In genomic region chr22:38831166-38831945, GRCh38 we compare ENCODE assay signal across 13 cellular contexts. TPM values are rescaled to one million over a fixed set of nuclear protein-coding genes. Genes with fewer than 3 reads are reported as not detected.
DNase-seq lines count a peak whose midpoint lies in the region; ATAC-seq and TF ChIP-seq lines count a peak whose summit lies in the region.
"Had no signal": no experiment of that assay in that cellular context is flagged by ENCODE, and none has a peak within 500 bp of the region (broad histone marks: within the 10 kb centered on the region; RNA-seq: fewer than 3 reads in every experiment).

No MANE protein-coding gene starts in this region.

- H3K9me3 ChIP-seq in A673 (ENCODE audit: low read depth, low read length, poor library complexity, severe bottlenecking) (no peaks in the 10 kb centered on the region), right cardiac atrium (ENCODE audit: control insufficient read depth, low read length) (no peaks in the 10 kb centered on the region)

- H3K27ac ChIP-seq in A673 (ENCODE audit: low read depth, low read length, poor library complexity, severe bottlenecking): no peak overlapping the region
- no peak overlapping the region for H3K27ac ChIP-seq in foreskin keratinocyte
- no peak overlapping the region for H3K27ac ChIP-seq in right cardiac atrium (ENCODE audit: low read length)
- H3K27ac ChIP-seq: C4-2B had no signal

- DNase-seq in A673 (ENCODE audit: low spot score) (peak; percentile 42), HFFc6 (peak; percentile 49), SW480 (ENCODE audit: low spot score) (peak; percentile 33), foreskin keratinocyte (peak; percentile 26 to 59), NCI-H1694 treated with DMSO at 0.1 percent for 48 hours (lab: John Stamatoyannopoulos, UW) (no peak), right cardiac atrium (no peak), T-helper 1 cell (no peak)
- DNase-seq in stimulated activated CD4-positive, alpha-beta T cell treated with anti-CD3 and anti-CD28 coated beads, Interleukin-2, amount 100 ng/mL, for 24 hours: no peak
- DNase-seq: activated CD4-positive, alpha-beta T cell treated with anti-CD3 and anti-CD28 coated beads, Interleukin-2, amount 10 ng/mL, durations not matched to agents 7 days and 5 days; activated naive CD4-positive, alpha-beta T cell treated with anti-CD3 and anti-CD28 coated beads, Interleukin-2, amount 50 U/mL, for 16 hours; SHP77 treated with DMSO at 0.1 percent for 48 hours had no signal

- no peaks in the 10 kb centered on the region for H3K36me3 Mint-ChIP-seq in HFFc6 (ENCODE audit: low read depth)

- peaks cover 37% of the 10 kb centered on the region for H3K36me3 ChIP-seq in A673 (ENCODE audit: insufficient read depth, low read length, poor library complexity, severe bottlenecking)

- POLR2A ChIA-PET in A673 (lab: Charles Lee; ENCODE audit: low non-redundant PET): no interaction called here

- H3K27me3 Mint-ChIP-seq in HFFc6 (ENCODE audit: insufficient read depth): peaks cover 20% of the 10 kb centered on the region
- H3K27me3 Mint-ChIP-seq: activated CD4-positive, alpha-beta T cell treated with anti-CD3 and anti-CD28 coated beads, Interleukin-2, amount 10 ng/mL, durations not matched to agents 7 days and 5 days had no signal

- ATAC-seq in foreskin keratinocyte: no peak
- no peak for ATAC-seq in right cardiac atrium
- ATAC-seq: GM12878 had no signal

- H3K4me3 Mint-ChIP-seq in HFFc6: no peak overlapping the region
- H3K4me3 Mint-ChIP-seq: activated CD4-positive, alpha-beta T cell treated with anti-CD3 and anti-CD28 coated beads, Interleukin-2, amount 10 ng/mL, durations not matched to agents 7 days and 5 days had no signal

- no peaks in the 10 kb centered on the region for H3K9me3 Mint-ChIP-seq in HFFc6
- H3K9me3 Mint-ChIP-seq: activated CD4-positive, alpha-beta T cell treated with anti-CD3 and anti-CD28 coated beads, Interleukin-2, amount 10 ng/mL, durations not matched to agents 7 days and 5 days had no signal

- no peak overlapping the region for H3K27ac Mint-ChIP-seq in HFFc6
- H3K27ac Mint-ChIP-seq: activated CD4-positive, alpha-beta T cell treated with anti-CD3 and anti-CD28 coated beads, Interleukin-2, amount 10 ng/mL, durations not matched to agents 7 days and 5 days had no signal

- H3K4me1 Mint-ChIP-seq in HFFc6 (ENCODE audit: low read depth): peaks cover 19% of the 10 kb centered on the region
- H3K4me1 Mint-ChIP-seq: activated CD4-positive, alpha-beta T cell treated with anti-CD3 and anti-CD28 coated beads, Interleukin-2, amount 10 ng/mL, durations not matched to agents 7 days and 5 days had no signal

- WGBS in right cardiac atrium: 90% methylated on average over 16 of the region's 16 CpGs

- H3K4me1 ChIP-seq in A673 (ENCODE audit: insufficient read depth, low read length, poor library complexity, severe bottlenecking) (peaks cover 10% of the 10 kb centered on the region), foreskin keratinocyte (no peaks in the 10 kb centered on the region), right cardiac atrium (ENCODE audit: control insufficient read depth, insufficient read depth, low read length) (no peaks in the 10 kb centered on the region)

- no TSS peak for BruUV-seq in A673 (replicated peaks; lab: Mats Ljungman, UMichigan)

- H3K27me3 ChIP-seq in A673 (replicated peaks; ENCODE audit: insufficient read depth, low read depth, low read length, poor library complexity) (no peaks in the 10 kb centered on the region), foreskin keratinocyte (no peaks in the 10 kb centered on the region), right cardiac atrium (ENCODE audit: control insufficient read depth, insufficient read depth) (no peaks in the 10 kb centered on the region)

- intact Hi-C loops in A673 (cut with micrococcal nuclease; ENCODE audit: unreplicated experiment): no loop called here
- intact Hi-C loops in right cardiac atrium (cut with DNase I): no loop called here

- CTCF ChIA-PET in A673 (lab: Charles Lee): no interaction called here

- no peak for TF ChIP-seq CTCF in A673 (conservative IDR thresholded peaks at IDR 0.05; ENCODE audit: low read depth, low read length)
- TF ChIP-seq CTCF in HFFc6 (IDR thresholded peaks at IDR 0.05): no peak
- TF ChIP-seq CTCF in foreskin keratinocyte (conservative IDR thresholded peaks at IDR 0.05): no peak

- H3K4me3 ChIP-seq in A673 (ENCODE audit: low read depth, low read length, poor library complexity, severe bottlenecking) (no peak overlapping the region), right cardiac atrium (ENCODE audit: low read length) (no peak overlapping the region)
- H3K4me3 ChIP-seq: GM12878 had no signal

RNA-seq across cellular contexts. Expression of gene NPTXR, which starts 12.5 kb away (rescaled TPM):
- total RNA-seq in A673 (2021) (116 and 129 TPM in 2 replicates), foreskin keratinocyte (0.04 and 0.07 TPM in 2 replicates), right cardiac atrium (10 to 100 TPM; 23.8 to 51.1 (median 38.4) TPM)
- total RNA-seq in HFFc6 (2021; fragmentation: NEBNext Ultra II Directional; extraction: Animal tissue kit (Norgen Biotek cat#: 25700)): 1 to 10 TPM; 1.4 to 5.4 (median 1.6) TPM
- polyA plus RNA-seq in foreskin keratinocyte (0.03 and 0.06 TPM in 2 replicates), right cardiac atrium (32.3 TPM)

RNA-seq across cellular contexts. Expression of gene DNAL4, which starts 37.4 kb away (rescaled TPM):
- 51.7 and 59.1 TPM in 2 replicates for total RNA-seq in A673 (2021)
- 10 to 100 TPM in 2 of 6 experiments, 1 to 10 TPM in 4; 8.6 to 11.5 (median 9.8) TPM for total RNA-seq in HFFc6 (2021; fragmentation: NEBNext Ultra II Directional; extraction: Animal tissue kit (Norgen Biotek cat#: 25700))
- total RNA-seq in foreskin keratinocyte: 14.0 and 16.3 TPM in 2 replicates
- polyA plus RNA-seq in foreskin keratinocyte: 16.7 and 18.8 TPM in 2 replicates
- 10 to 100 TPM; 10.7 to 13.7 (median 12.7) TPM for total RNA-seq in right cardiac atrium
- polyA plus RNA-seq in right cardiac atrium: 14.7 TPM

RNA-seq across cellular contexts. Expression of gene CBX6, which starts 40.7 kb away (rescaled TPM):
- total RNA-seq in A673 (2021): 111 and 119 TPM in 2 replicates
- 10 to 100 TPM; 72.0 to 91.5 (median 75.3) TPM for total RNA-seq in HFFc6 (2021; fragmentation: NEBNext Ultra II Directional; extraction: Animal tissue kit (Norgen Biotek cat#: 25700))
- total RNA-seq in foreskin keratinocyte: 23.2 and 32.7 TPM in 2 replicates
- 8.5 and 11.4 TPM in 2 replicates for polyA plus RNA-seq in foreskin keratinocyte
- total RNA-seq in right cardiac atrium: 10 to 100 TPM; 50.9 to 65.9 (median 56.6) TPM
- polyA plus RNA-seq in right cardiac atrium: 27.0 TPM

Comparison
In these comparisons a context has a peak if more than half of its experiments do, and no peak if none do; other contexts are left out.
1. DNase-seq: peak in A673 (single experiment), HFFc6 (single experiment), SW480 (single experiment) and foreskin keratinocyte (2 of 2); none in NCI-H1694 treated with DMSO at 0.1 percent for 48 hours (single experiment), stimulated activated CD4-positive, alpha-beta T cell treated with anti-CD3 and anti-CD28 coated beads, Interleukin-2, amount 100 ng/mL, for 24 hours (0 of 2), right cardiac atrium (0 of 3) and T-helper 1 cell (0 of 5).